8 cellular contexts compared by ENCODE assay signal in genomic region chr1:120357046-120357445, GRCh38. TPM values are rescaled to one million over a fixed set of nuclear protein-coding genes. Genes with fewer than 3 reads are reported as not detected.
DNase-seq lines count a peak whose midpoint lies in the region; ATAC-seq and TF ChIP-seq lines count a peak whose summit lies in the region.
"Not testable (repeated sequence)": the region's sequence is repeated elsewhere in the genome, so short reads cannot be mapped to it uniquely, and the experiment has no call there.

No MANE protein-coding gene starts in this region.

- H2AFZ ChIP-seq in DND-41 (ENCODE audit: low read depth, low read length); PC-3 (ENCODE audit: low read length): not testable (repeated sequence)

- not testable (repeated sequence) for H3K27me3 Mint-ChIP-seq in activated CD4-positive, alpha-beta T cell treated with anti-CD3 and anti-CD28 coated beads, Interleukin-2, amount 10 ng/mL, durations not matched to agents 7 days and 5 days; activated T-helper 17 cell treated with anti-CD3 and anti-CD28 coated beads, Interleukin-2, amount 50 U/mL, for 72 hours; stimulated activated naive CD8-positive, alpha-beta T cell treated with anti-CD3 and anti-CD28 coated beads, Interleukin-15, amount 100 ng/mL, for 72 hours

- BruUV-seq in PC-3 (replicated peaks; lab: Mats Ljungman, UMichigan) = not testable (repeated sequence)

- CTCF ChIA-PET in PC-3 (lab: Charles Lee); activated CD4-positive, alpha-beta T cell treated with anti-CD3 and anti-CD28 coated beads, Interleukin-2, amount 10 ng/mL, durations not matched to agents 7 days and 5 days (lab: Charles Lee): not testable (repeated sequence)

- not testable (repeated sequence) for H3F3A ChIP-seq in PC-3 (ENCODE audit: low read length, unreplicated experiment)

- H3K4me3 Mint-ChIP-seq in activated CD4-positive, alpha-beta T cell treated with anti-CD3 and anti-CD28 coated beads, Interleukin-2, amount 10 ng/mL, durations not matched to agents 7 days and 5 days = not testable (repeated sequence)
- H3K4me3 Mint-ChIP-seq in activated T-helper 17 cell treated with anti-CD3 and anti-CD28 coated beads, Interleukin-2, amount 50 U/mL, for 72 hours = peak overlapping the region; percentile 60
- H3K4me3 Mint-ChIP-seq in stimulated activated naive CD8-positive, alpha-beta T cell treated with anti-CD3 and anti-CD28 coated beads, Interleukin-15, amount 100 ng/mL, for 72 hours = peak overlapping the region in 1 of 2 donors; percentile 29

- H3K27ac Mint-ChIP-seq in activated CD4-positive, alpha-beta T cell treated with anti-CD3 and anti-CD28 coated beads, Interleukin-2, amount 10 ng/mL, durations not matched to agents 7 days and 5 days = peak overlapping the region; percentile 86
- not testable (repeated sequence) for H3K27ac Mint-ChIP-seq in activated T-helper 17 cell treated with anti-CD3 and anti-CD28 coated beads, Interleukin-2, amount 50 U/mL, for 72 hours; stimulated activated naive CD8-positive, alpha-beta T cell treated with anti-CD3 and anti-CD28 coated beads, Interleukin-15, amount 100 ng/mL, for 72 hours

- POLR2A ChIA-PET in PC-3 (lab: Charles Lee; ENCODE audit: unreplicated experiment); activated CD4-positive, alpha-beta T cell treated with anti-CD3 and anti-CD28 coated beads, Interleukin-2, amount 10 ng/mL, durations not matched to agents 7 days and 5 days (lab: Charles Lee): not testable (repeated sequence)

- not testable (repeated sequence) for H3K4me2 ChIP-seq in DND-41 (ENCODE audit: insufficient read depth, low read length); PC-3 (ENCODE audit: low read length)

- not testable (repeated sequence) for TF ChIP-seq CTCF in DND-41 (IDR thresholded peaks at IDR 0.05; ENCODE audit: borderline replicate concordance, extremely low read depth, low read length, poor library complexity, severe bottlenecking); PC-3 (conservative IDR thresholded peaks at IDR 0.05; ENCODE audit: low read depth, low read length); choroid plexus epithelial cell (conservative IDR thresholded peaks at IDR 0.05; ENCODE audit: low read depth, low read length); right lobe of liver (IDR thresholded peaks at IDR 0.05)

- peaks cover 10% of the 10 kb centered on the region for H3K4me1 Mint-ChIP-seq in activated CD4-positive, alpha-beta T cell treated with anti-CD3 and anti-CD28 coated beads, Interleukin-2, amount 10 ng/mL, durations not matched to agents 7 days and 5 days
- not testable (repeated sequence) for H3K4me1 Mint-ChIP-seq in activated T-helper 17 cell treated with anti-CD3 and anti-CD28 coated beads, Interleukin-2, amount 50 U/mL, for 72 hours
- H3K4me1 Mint-ChIP-seq in stimulated activated naive CD8-positive, alpha-beta T cell treated with anti-CD3 and anti-CD28 coated beads, Interleukin-15, amount 100 ng/mL, for 72 hours = peaks cover 10% of the 10 kb centered on the region

- H3K4me1 ChIP-seq in DND-41 (ENCODE audit: insufficient read depth, low read length); PC-3 (ENCODE audit: insufficient read depth, low read length); right lobe of liver: not testable (repeated sequence)

- not testable (repeated sequence) for H3K9me2 ChIP-seq in PC-3 (replicated peaks; ENCODE audit: low read length)

- H3K27ac ChIP-seq in DND-41 (ENCODE audit: low read length); PC-3 (ENCODE audit: low read length); right lobe of liver: not testable (repeated sequence)

- ATAC-seq in DND-41 (ENCODE audit: insufficient read depth, low read depth) (peak; percentile 88), right lobe of liver (peak in 2 of 4 donors; percentile 36 to 42)
- not testable (repeated sequence) for ATAC-seq in PC-3
- peak; percentile 77 for ATAC-seq in activated T-helper 17 cell treated with anti-CD3 and anti-CD28 coated beads, Interleukin-2, amount 50 U/mL, for 72 hours (replicated peaks)
- peak; percentile 68 for ATAC-seq in stimulated activated naive CD8-positive, alpha-beta T cell treated with anti-CD3 and anti-CD28 coated beads, Interleukin-15, amount 100 ng/mL, for 72 hours

- DNase-seq in DND-41 (peak; percentile 44), PC-3 (peak; percentile 31), choroid plexus epithelial cell (ENCODE audit: low read depth) (peak; percentile 30), right lobe of liver (peak in 2 of 3 donors; percentile 22 to 44)
- DNase-seq in activated CD4-positive, alpha-beta T cell treated with anti-CD3 and anti-CD28 coated beads, Interleukin-2, amount 10 ng/mL, durations not matched to agents 7 days and 5 days = peak; percentile 82
- DNase-seq in stimulated activated CD4-positive, alpha-beta T cell treated with anti-CD3 and anti-CD28 coated beads, Interleukin-15, amount 100 ng/mL, for 24 hours = peak; percentile 70
- peak; percentile 62 to 75 for DNase-seq in stimulated activated naive CD8-positive, alpha-beta T cell treated with anti-CD3 and anti-CD28 coated beads, Interleukin-15, amount 100 ng/mL, for 72 hours

- not testable (repeated sequence) for H3K4me3 ChIP-seq in DND-41 (ENCODE audit: low read depth in 1 of 2, low read length in 2 of 2); PC-3 (ENCODE audit: low read length); choroid plexus epithelial cell (ENCODE audit: low read depth, low read length); right lobe of liver

- not testable (repeated sequence) for H3K36me3 Mint-ChIP-seq in activated CD4-positive, alpha-beta T cell treated with anti-CD3 and anti-CD28 coated beads, Interleukin-2, amount 10 ng/mL, durations not matched to agents 7 days and 5 days (ENCODE audit: low read depth); activated T-helper 17 cell treated with anti-CD3 and anti-CD28 coated beads, Interleukin-2, amount 50 U/mL, for 72 hours (ENCODE audit: low read depth)

- not testable (repeated sequence) for H3K9ac ChIP-seq in DND-41 (ENCODE audit: low read depth, low read length); PC-3 (ENCODE audit: low read length)

- H3K36me3 ChIP-seq in DND-41 (ENCODE audit: insufficient read depth, low read length); PC-3 (ENCODE audit: low read depth, low read length); right lobe of liver: not testable (repeated sequence)

- TF ChIP-seq POLR2A in right lobe of liver (IDR thresholded peaks at IDR 0.05) = not testable (repeated sequence)

- H3K27me3 ChIP-seq in DND-41 (ENCODE audit: insufficient read depth, low read length, poor library complexity); PC-3 (ENCODE audit: low read length); right lobe of liver: not testable (repeated sequence)

- 26% methylated on average over 3 of the region's 4 CpGs for WGBS in right lobe of liver (ENCODE audit: insufficient coverage, low coverage, low lambda C conversion rate, missing lambda C conversion rate)

- not testable (repeated sequence) for H3K79me2 ChIP-seq in DND-41 (ENCODE audit: insufficient read depth, low read length); PC-3 (ENCODE audit: low read length)

- H3K9me3 Mint-ChIP-seq in activated CD4-positive, alpha-beta T cell treated with anti-CD3 and anti-CD28 coated beads, Interleukin-2, amount 10 ng/mL, durations not matched to agents 7 days and 5 days; activated T-helper 17 cell treated with anti-CD3 and anti-CD28 coated beads, Interleukin-2, amount 50 U/mL, for 72 hours; stimulated activated naive CD8-positive, alpha-beta T cell treated with anti-CD3 and anti-CD28 coated beads, Interleukin-15, amount 100 ng/mL, for 72 hours: not testable (repeated sequence)

- intact Hi-C loops in PC-3 (cut with micrococcal nuclease); right lobe of liver (cut with DNase I): not testable (repeated sequence)

- not testable (repeated sequence) for H3K9me3 ChIP-seq in DND-41 (ENCODE audit: insufficient read depth, low read length, severe bottlenecking); PC-3 (ENCODE audit: low read length); right lobe of liver

- not testable (repeated sequence) for H4K20me1 ChIP-seq in DND-41 (ENCODE audit: insufficient read depth, low read length); PC-3 (ENCODE audit: low read length)

RNA-seq across cellular contexts. Expression of gene NBPF8, which starts 57.8 kb away (rescaled TPM):
- total RNA-seq in PC-3 (2014; rRNA removed) = 19.3 and 19.8 TPM in 2 replicates
- total RNA-seq in activated CD4-positive, alpha-beta T cell treated with anti-CD3 and anti-CD28 coated beads, Interleukin-2, amount 10 ng/mL, durations not matched to agents 7 days and 5 days = 10 to 100 TPM; 40.0 to 40.4 TPM
- 10 to 100 TPM; 32.2 to 33.4 TPM for total RNA-seq in activated T-helper 17 cell treated with anti-CD3 and anti-CD28 coated beads, Interleukin-2, amount 50 U/mL, for 72 hours
- total RNA-seq in right lobe of liver = 10 to 100 TPM in 4 of 6 experiments, 1 to 10 TPM in 2; 6.0 to 21.0 (median 12.1) TPM

Comparison
In these comparisons a context has a peak if more than half of its experiments do, and no peak if none do; other contexts are left out.
1. DNase-seq: peak in every context shown above with its lines; median percentile 82 in activated CD4-positive, alpha-beta T cell treated with anti-CD3 and anti-CD28 coated beads, Interleukin-2, amount 10 ng/mL, durations not matched to agents 7 days and 5 days; 70 in stimulated activated CD4-positive, alpha-beta T cell treated with anti-CD3 and anti-CD28 coated beads, Interleukin-15, amount 100 ng/mL, for 24 hours; 68 in stimulated activated naive CD8-positive, alpha-beta T cell treated with anti-CD3 and anti-CD28 coated beads, Interleukin-15, amount 100 ng/mL, for 72 hours; 44 in DND-41; 33 in right lobe of liver; 31 in PC-3; 30 in choroid plexus epithelial cell.